20 cellular contexts compared by ENCODE assay signal in genomic region chr13:48081739-48082138, GRCh38. TPM values are rescaled to one million over a fixed set of nuclear protein-coding genes. Genes with fewer than 3 reads are reported as not detected.
DNase-seq lines count a peak whose midpoint lies in the region; ATAC-seq, FAIRE-seq and TF ChIP-seq lines count a peak whose summit lies in the region.
"Had no signal": no experiment of that assay in that cellular context is flagged by ENCODE, and none has a peak within 500 bp of the region (broad histone marks: within the 10 kb centered on the region; RNA-seq: fewer than 3 reads in every experiment).

No MANE protein-coding gene starts in this region.

- H3K4me3 ChIP-seq in HepG2 (replicated peaks in 1 of 3; ENCODE audit: insufficient read depth in 1 of 3, low read depth in 2 of 3, low read length in 3 of 3) (no peak overlapping the region), right lobe of liver (no peak overlapping the region), K562 (no peak overlapping the region), smooth muscle cell (no peak overlapping the region)
- H3K4me3 ChIP-seq: BLaER1, GM12878 had no signal

- TF ChIP-seq POLR2A in HepG2 (IDR thresholded peaks at IDR 0.05; ENCODE audit: insufficient read depth in 1 of 2, low read depth in 2 of 2, low read length in 2 of 2) (no peak), right lobe of liver (IDR thresholded peaks at IDR 0.05) (no peak), K562 (conservative IDR thresholded peaks at IDR 0.05) (no peak)

- no peaks in the 10 kb centered on the region for H3F3A ChIP-seq in smooth muscle cell (ENCODE audit: low read depth)

- H3K27me3 ChIP-seq in HepG2 (ENCODE audit: control insufficient read depth in 1 of 2, insufficient read depth in 2 of 2, low read length in 2 of 2): no peaks in the 10 kb centered on the region
- no peaks in the 10 kb centered on the region for H3K27me3 ChIP-seq in right lobe of liver
- H3K27me3 ChIP-seq in K562 (ENCODE audit: control insufficient read depth in 2 of 2, insufficient read depth in 2 of 2, low read length in 2 of 2): no peaks in the 10 kb centered on the region
- H3K27me3 ChIP-seq in smooth muscle cell (ENCODE audit: low read depth): no peaks in the 10 kb centered on the region
- H3K27me3 ChIP-seq: BE2C, BLaER1 had no signal

- H2AFZ ChIP-seq in HepG2 (ENCODE audit: low read length): no peak overlapping the region
- no peak overlapping the region for H2AFZ ChIP-seq in K562 (ENCODE audit: low read depth, low read length)
- H2AFZ ChIP-seq in smooth muscle cell (ENCODE audit: low read depth): no peak overlapping the region

- CTCF ChIA-PET in HepG2 (lab: Yijun Ruan, JAX; ENCODE audit: low intra/inter-chr PET ratio, low total read pairs) (no interaction called here), K562 (lab: Yijun Ruan, JAX; ENCODE audit: low intra/inter-chr PET ratio) (no interaction called here), GM10248 (lab: Yijun Ruan, JAX) (interaction anchor here (1.0 to 1.4 kb wide), 3 partner anchors 10 to 44 kb away, joined by 3 to 7 read pairs (median 4); partner anchors contain the start of gene NUDT15)

- no peak for TF ChIP-seq CTCF in HepG2 (CRISPR knock-in tag; IDR thresholded peaks at IDR 0.05)
- no peak for TF ChIP-seq CTCF in right lobe of liver (IDR thresholded peaks at IDR 0.05)
- no peak for TF ChIP-seq CTCF in K562 (IDR thresholded peaks at IDR 0.05 in 2 of 3, conservative IDR thresholded peaks at IDR 0.05 in 1 of 3; ENCODE audit: insufficient read depth in 2 of 3, low read depth in 1 of 3, low read length in 3 of 3)
- no peak for TF ChIP-seq CTCF in smooth muscle cell (IDR thresholded peaks at IDR 0.05; ENCODE audit: borderline replicate concordance, insufficient read depth, poor library complexity, severe bottlenecking)
- TF ChIP-seq CTCF in GM10248 (IDR thresholded peaks at IDR 0.05; ENCODE audit: control extremely low read depth, extremely low read depth, low read depth, missing control alignments): no peak

- BruUV-seq in HepG2 (replicated peaks; lab: Mats Ljungman, UMichigan) (no TSS peak), K562 (replicated peaks; lab: Mats Ljungman, UMichigan) (no TSS peak)

- in situ Hi-C loops in HepG2 (cut with HindIII; ENCODE audit: extremely low pct_ligation_motif_present, low pct_unique_long_range_greater_than_20kb) (no loop called here), K562 (cut with MboI) (no loop called here)

- no peak for TF ChIP-seq RAD21 in HepG2 (CRISPR knock-in tag; IDR thresholded peaks at IDR 0.05)
- TF ChIP-seq RAD21 in K562 (CRISPR knock-in tag; conservative IDR thresholded peaks at IDR 0.05 in 1 of 2, IDR thresholded peaks at IDR 0.05 in 1 of 2): no peak

- intact Hi-C loops in HepG2 (cut with micrococcal nuclease; ENCODE audit: unreplicated experiment) (no loop called here), right lobe of liver (cut with DNase I) (no loop called here), K562 (cut with micrococcal nuclease) (no loop called here)

- H3K79me2 ChIP-seq in HepG2 (ENCODE audit: insufficient read depth, low read length): peaks cover 3% of the 10 kb centered on the region
- H3K79me2 ChIP-seq in K562 (ENCODE audit: control insufficient read depth, insufficient read depth, low read length): peaks cover 6% of the 10 kb centered on the region; the same call in 1 of the 3 replicates
- H3K79me2 ChIP-seq in smooth muscle cell (ENCODE audit: low read depth): peaks cover 13% of the 10 kb centered on the region

- no peaks in the 10 kb centered on the region for H3K9me1 ChIP-seq in K562 (ENCODE audit: control insufficient read depth, insufficient read depth, low read length)

- no peak for ATAC-seq in HepG2
- no peak for ATAC-seq in right lobe of liver
- ATAC-seq in K562: no peak
- ATAC-seq: CD8-positive, alpha-beta T cell; GM12878 had no signal

- DNase-seq in HepG2 (ENCODE audit: low spot score) (no peak), right lobe of liver (no peak), K562 (ENCODE audit: extremely low read depth in 1 of 4, low spot score in 3 of 4) (no peak), smooth muscle cell (lab: John Stamatoyannopoulos, UW; ENCODE audit: unreplicated experiment) (no peak), GM10248 (ENCODE audit: extremely low spot score) (no peak)
- DNase-seq: ACHN; BE2C; C1 segment of cervical spinal cord; Caco-2; Calu3; CD4-positive, CD25-positive, alpha-beta regulatory T cell; CD8-positive, alpha-beta T cell; DMS79 treated with DMSO at 0.1 percent for 48 hours; GF-D8 had no signal

- peaks cover 5 to 66% of the 10 kb centered on the region in 2 experiments for H3K36me3 ChIP-seq in HepG2 (replicated peaks in 1 of 2; ENCODE audit: control insufficient read depth in 1 of 2, insufficient read depth in 2 of 2, low read length in 2 of 2)
- peaks cover 0 to 80% (median 22%) of the 10 kb centered on the region in 4 donors for H3K36me3 ChIP-seq in right lobe of liver
- H3K36me3 ChIP-seq in K562 (ENCODE audit: control insufficient read depth, insufficient read depth, low read length): peaks cover 76% of the 10 kb centered on the region
- H3K36me3 ChIP-seq in smooth muscle cell (ENCODE audit: low read depth): peaks cover 42% of the 10 kb centered on the region

- over 99% methylated on average over 4 of the region's 4 CpGs for WGBS in HepG2 (ENCODE audit: low lambda C conversion rate)
- WGBS in right lobe of liver (ENCODE audit: insufficient coverage, low coverage, low lambda C conversion rate, missing lambda C conversion rate): 94% methylated on average over 4 of the region's 4 CpGs
- 97% methylated on average over 4 of the region's 4 CpGs for WGBS in K562 (ENCODE audit: insufficient coverage, low coverage, missing lambda C conversion rate)
- 97% methylated on average over 4 of the region's 4 CpGs for WGBS in smooth muscle cell (ENCODE audit: low lambda C conversion rate)

- POLR2A ChIA-PET in HepG2 (lab: Yijun Ruan, JAX) (no interaction called here), K562 (lab: Yijun Ruan, JAX) (no interaction called here), GM10248 (lab: Yijun Ruan, JAX) (no interaction called here)

- FAIRE-seq in HepG2 (lab: Jason Lieb, UNC) (no peak), K562 (lab: Jason Lieb, UNC) (no peak)
- FAIRE-seq: G401.6, GM12878, GM12892, GM18507 had no signal

- H3K4me1 ChIP-seq in HepG2 (ENCODE audit: insufficient read depth, low read length) (no peaks in the 10 kb centered on the region), right lobe of liver (no peaks in the 10 kb centered on the region), K562 (replicated peaks in 1 of 2; ENCODE audit: control insufficient read depth in 2 of 2, insufficient read depth in 2 of 2, low read length in 2 of 2) (no peaks in the 10 kb centered on the region), smooth muscle cell (ENCODE audit: low read depth) (no peaks in the 10 kb centered on the region)
- H3K4me1 ChIP-seq: BE2C, Caco-2 had no signal

- no peak overlapping the region for H3K9ac ChIP-seq in HepG2 (ENCODE audit: insufficient read depth, low read depth, low read length)
- no peak overlapping the region for H3K9ac ChIP-seq in K562 (ENCODE audit: insufficient read depth in 1 of 2, low read depth in 2 of 2, low read length in 2 of 2)
- no peak overlapping the region for H3K9ac ChIP-seq in smooth muscle cell (ENCODE audit: low read depth)
- H3K9ac ChIP-seq: BLaER1 had no signal

- no peaks in the 10 kb centered on the region; the same call in 1 of the 2 replicates for H4K20me1 ChIP-seq in HepG2 (ENCODE audit: insufficient read depth, low read length)
- H4K20me1 ChIP-seq in K562 (replicated peaks; ENCODE audit: control insufficient read depth, insufficient read depth, low read length): no peaks in the 10 kb centered on the region
- H4K20me1 ChIP-seq in smooth muscle cell (ENCODE audit: low read depth): peaks cover 6% of the 10 kb centered on the region

- H3K27ac ChIP-seq in HepG2 (ENCODE audit: extremely low read length, insufficient read depth, low read length) (no peak overlapping the region), right lobe of liver (no peak overlapping the region), K562 (ENCODE audit: extremely low read depth, low read depth, low read length) (no peak overlapping the region), smooth muscle cell (ENCODE audit: low read depth) (no peak overlapping the region)
- H3K27ac ChIP-seq: 22Rv1, BLaER1 had no signal

- no peaks in the 10 kb centered on the region for H3K9me3 ChIP-seq in HepG2 (ENCODE audit: low read length)
- H3K9me3 ChIP-seq in right lobe of liver: no peaks in the 10 kb centered on the region
- no peaks in the 10 kb centered on the region for H3K9me3 ChIP-seq in K562 (replicated peaks; ENCODE audit: control insufficient read depth, insufficient read depth, low read depth, low read length)
- H3K9me3 ChIP-seq in smooth muscle cell (replicated peaks; ENCODE audit: low read depth): no peaks in the 10 kb centered on the region
- H3K9me3 ChIP-seq: BE2C, BLaER1 had no signal

- H3K4me2 ChIP-seq in HepG2 (ENCODE audit: low read depth, low read length) (no peak overlapping the region), K562 (ENCODE audit: insufficient read depth, low read length) (no peak overlapping the region), smooth muscle cell (no peak overlapping the region)
- H3K4me2 ChIP-seq: BLaER1 had no signal

- no peak for TF ChIP-seq EP300 in HepG2 (IDR thresholded peaks at IDR 0.05; ENCODE audit: low read depth in 2 of 2, low read length in 2 of 2)
- TF ChIP-seq EP300 in HepG2 (CRISPR knock-in tag; IDR thresholded peaks at IDR 0.05; ENCODE audit: borderline replicate concordance): no peak
- no peak for TF ChIP-seq EP300 in K562 (IDR thresholded peaks at IDR 0.05; ENCODE audit: low read length)

RNA-seq across cellular contexts. Expression of gene MED4, which starts 13.2 kb away (rescaled TPM):
- total RNA-seq in HepG2 (2016; rRNA removed; fragmentation: Illumina TruSeq; extraction: Trizol) (57.8 and 82.8 TPM in 2 replicates), right lobe of liver (10 to 100 TPM; 15.1 to 22.5 (median 20.7) TPM), K562 (2014; rRNA removed) (22.2 and 24.5 TPM in 2 replicates), K562 (2014; rRNA removed; fragmentation: Illumina TruSeq; extraction: Trizol) (35.7 and 45.1 TPM in 2 replicates), K562 (2015; rRNA removed; fragmentation: Illumina TruSeq; extraction: Trizol) (33.8 and 35.2 TPM in 2 replicates), K562 (2021) (29.9 and 34.1 TPM in 2 replicates), smooth muscle cell (42.8 and 47.7 TPM in 2 replicates)
- total RNA-seq in HepG2 (2016; cell fraction: cytosol; rRNA removed; fragmentation: Illumina TruSeq; extraction: Trizol; ENCODE audit: low read depth): 50.9 and 51.4 TPM in 2 replicates
- 62.2 and 83.7 TPM in 2 replicates for total RNA-seq in HepG2 (2016; cell fraction: insoluble cytoplasmic fraction; rRNA removed; fragmentation: Illumina TruSeq; extraction: Trizol)
- total RNA-seq in HepG2 (2016; cell fraction: membrane; rRNA removed; fragmentation: Illumina TruSeq; extraction: Trizol): 49.1 and 57.7 TPM in 2 replicates
- total RNA-seq in HepG2 (2016; cell fraction: nucleus; rRNA removed; fragmentation: Illumina TruSeq; extraction: Trizol): 28.0 and 33.7 TPM in 2 replicates
- polyA plus RNA-seq in HepG2 (2011; rRNA removed) (33.6 and 49.4 TPM in 2 replicates), K562 (2011; rRNA removed) (61.5 and 80.8 TPM in 2 replicates), K562 (2014; fragmentation: Illumina TruSeq; extraction: Trizol) (59.6 and 63.6 TPM in 2 replicates), K562 (2014; fragmentation: Nextera tagmentation; extraction: Ambion mirVana) (10 to 100 TPM; 73.5 to 87.3 TPM), K562 (2014; rRNA removed) (55.3 and 58.3 TPM in 2 replicates), smooth muscle cell (59.9 and 63.9 TPM in 2 replicates)
- 21.6 and 27.6 TPM in 2 replicates for polyA plus RNA-seq in HepG2 (2011; cell fraction: cytosol; rRNA removed)
- polyA plus RNA-seq in HepG2 (2011; cell fraction: nucleus; rRNA removed): 8.4 and 10.6 TPM in 2 replicates
- polyA plus RNA-seq in HepG2 (2012): 30.8 and 45.7 TPM in 2 replicates
- 27.1 and 27.6 TPM in 2 replicates for polyA plus RNA-seq in HepG2 (2016; cell fraction: cytosol; fragmentation: Illumina TruSeq; extraction: Trizol; ENCODE audit: low read depth)
- 122 and 132 TPM in 2 replicates for polyA plus RNA-seq in HepG2 (2016; cell fraction: insoluble cytoplasmic fraction; fragmentation: Illumina TruSeq; extraction: Trizol; ENCODE audit: low read depth)
- 34.6 and 41.1 TPM in 2 replicates for polyA plus RNA-seq in HepG2 (2016; cell fraction: membrane; fragmentation: Illumina TruSeq; extraction: Trizol; ENCODE audit: low read depth)
- polyA plus RNA-seq in HepG2 (2016; cell fraction: nucleus; fragmentation: Illumina TruSeq; extraction: Trizol; ENCODE audit: insufficient read depth, low read depth): 59.2 and 62.6 TPM in 2 replicates
- 17.9 and 19.3 TPM in 2 replicates for polyA minus RNA-seq in HepG2 (2011; rRNA and poly(A)+ RNA removed; ENCODE audit: low replicate concordance)
- polyA minus RNA-seq in HepG2 (2011; cell fraction: cytosol; rRNA and poly(A)+ RNA removed): 12.6 and 15.2 TPM in 2 replicates
- polyA minus RNA-seq in HepG2 (2011; cell fraction: nucleus; rRNA and poly(A)+ RNA removed): 21.5 and 24.7 TPM in 2 replicates
- 5.6 and 20.3 TPM in 2 replicates for total RNA-seq in K562 (2011; cell fraction: chromatin; rRNA removed; ENCODE audit: low replicate concordance)
- 5.7 and 7.8 TPM in 2 replicates for total RNA-seq in K562 (2011; cell fraction: nucleolus; rRNA removed)
- total RNA-seq in K562 (2011; cell fraction: nucleoplasm; rRNA removed): 10.4 and 21.2 TPM in 2 replicates
- 22.5 and 37.4 TPM in 2 replicates for polyA plus RNA-seq in K562 (2011; cell fraction: cytosol; rRNA removed)
- polyA plus RNA-seq in K562 (2011; cell fraction: nucleus; rRNA removed): 11.1 and 16.6 TPM in 2 replicates
- 25.7 and 37.5 TPM in 2 replicates for polyA plus RNA-seq in K562 (2012)
- 26.2 and 26.9 TPM in 2 replicates for polyA minus RNA-seq in K562 (2011; rRNA and poly(A)+ RNA removed)
- polyA minus RNA-seq in K562 (2011; cell fraction: cytosol; rRNA and poly(A)+ RNA removed): 11.5 and 20.2 TPM in 2 replicates
- polyA minus RNA-seq in K562 (2011; cell fraction: nucleus; rRNA and poly(A)+ RNA removed): 4.2 and 12.6 TPM in 2 replicates

RNA-seq across cellular contexts. Expression of gene NUDT15, which starts 44.2 kb away (rescaled TPM):
- 47.3 and 69.9 TPM in 2 replicates for total RNA-seq in HepG2 (2016; rRNA removed; fragmentation: Illumina TruSeq; extraction: Trizol)
- 7.1 and 7.9 TPM in 2 replicates for total RNA-seq in HepG2 (2016; cell fraction: cytosol; rRNA removed; fragmentation: Illumina TruSeq; extraction: Trizol; ENCODE audit: low read depth)
- 49.0 and 73.7 TPM in 2 replicates for total RNA-seq in HepG2 (2016; cell fraction: insoluble cytoplasmic fraction; rRNA removed; fragmentation: Illumina TruSeq; extraction: Trizol)
- 30.3 and 35.9 TPM in 2 replicates for total RNA-seq in HepG2 (2016; cell fraction: membrane; rRNA removed; fragmentation: Illumina TruSeq; extraction: Trizol)
- total RNA-seq in HepG2 (2016; cell fraction: nucleus; rRNA removed; fragmentation: Illumina TruSeq; extraction: Trizol): 15.9 and 17.8 TPM in 2 replicates
- polyA plus RNA-seq in HepG2 (2011; rRNA removed): 13.6 and 21.3 TPM in 2 replicates
- 11.3 and 13.1 TPM in 2 replicates for polyA plus RNA-seq in HepG2 (2011; cell fraction: cytosol; rRNA removed)
- 2.6 and 3.5 TPM in 2 replicates for polyA plus RNA-seq in HepG2 (2011; cell fraction: nucleus; rRNA removed)
- polyA plus RNA-seq in HepG2 (2012): 13.1 and 17.2 TPM in 2 replicates
- 8.9 and 9.5 TPM in 2 replicates for polyA plus RNA-seq in HepG2 (2016; cell fraction: cytosol; fragmentation: Illumina TruSeq; extraction: Trizol; ENCODE audit: low read depth)
- polyA plus RNA-seq in HepG2 (2016; cell fraction: insoluble cytoplasmic fraction; fragmentation: Illumina TruSeq; extraction: Trizol; ENCODE audit: low read depth): 75.0 and 88.7 TPM in 2 replicates
- 25.3 and 25.5 TPM in 2 replicates for polyA plus RNA-seq in HepG2 (2016; cell fraction: membrane; fragmentation: Illumina TruSeq; extraction: Trizol; ENCODE audit: low read depth)
- 26.7 and 30.6 TPM in 2 replicates for polyA plus RNA-seq in HepG2 (2016; cell fraction: nucleus; fragmentation: Illumina TruSeq; extraction: Trizol; ENCODE audit: insufficient read depth, low read depth)
- polyA minus RNA-seq in HepG2 (2011; rRNA and poly(A)+ RNA removed; ENCODE audit: low replicate concordance): 2.7 and 6.2 TPM in 2 replicates
- polyA minus RNA-seq in HepG2 (2011; cell fraction: cytosol; rRNA and poly(A)+ RNA removed): 5.0 and 6.7 TPM in 2 replicates
- 5.1 and 5.9 TPM in 2 replicates for polyA minus RNA-seq in HepG2 (2011; cell fraction: nucleus; rRNA and poly(A)+ RNA removed)
- 1 to 10 TPM; 5.1 to 7.6 (median 6.3) TPM for total RNA-seq in right lobe of liver
- 0.93 and 3.4 TPM in 2 replicates for total RNA-seq in K562 (2011; cell fraction: chromatin; rRNA removed; ENCODE audit: low replicate concordance)
- 1.7 and 2.1 TPM in 2 replicates for total RNA-seq in K562 (2011; cell fraction: nucleolus; rRNA removed)
- 3.4 and 6.3 TPM in 2 replicates for total RNA-seq in K562 (2011; cell fraction: nucleoplasm; rRNA removed)
- 14.2 and 14.6 TPM in 2 replicates for total RNA-seq in K562 (2014; rRNA removed)
- total RNA-seq in K562 (2014; rRNA removed; fragmentation: Illumina TruSeq; extraction: Trizol): 25.0 and 25.3 TPM in 2 replicates
- 24.8 and 26.9 TPM in 2 replicates for total RNA-seq in K562 (2015; rRNA removed; fragmentation: Illumina TruSeq; extraction: Trizol)
- total RNA-seq in K562 (2021): 14.4 and 15.6 TPM in 2 replicates
- 18.6 and 23.2 TPM in 2 replicates for polyA plus RNA-seq in K562 (2011; rRNA removed)
- polyA plus RNA-seq in K562 (2011; cell fraction: cytosol; rRNA removed): 7.6 and 16.8 TPM in 2 replicates
- 2.0 and 3.8 TPM in 2 replicates for polyA plus RNA-seq in K562 (2011; cell fraction: nucleus; rRNA removed)
- 15.4 and 17.3 TPM in 2 replicates for polyA plus RNA-seq in K562 (2012)
- polyA plus RNA-seq in K562 (2014; fragmentation: Illumina TruSeq; extraction: Trizol): 19.4 and 25.6 TPM in 2 replicates
- polyA plus RNA-seq in K562 (2014; fragmentation: Nextera tagmentation; extraction: Ambion mirVana): 10 to 100 TPM; 19.0 to 21.6 TPM
- 19.5 and 21.4 TPM in 2 replicates for polyA plus RNA-seq in K562 (2014; rRNA removed)
- polyA minus RNA-seq in K562 (2011; rRNA and poly(A)+ RNA removed): 5.7 and 6.7 TPM in 2 replicates
- polyA minus RNA-seq in K562 (2011; cell fraction: cytosol; rRNA and poly(A)+ RNA removed): 3.3 and 4.0 TPM in 2 replicates
- polyA minus RNA-seq in K562 (2011; cell fraction: nucleus; rRNA and poly(A)+ RNA removed): 0.94 and 2.3 TPM in 2 replicates
- total RNA-seq in smooth muscle cell: 6.9 and 7.6 TPM in 2 replicates
- 16.0 and 17.4 TPM in 2 replicates for polyA plus RNA-seq in smooth muscle cell

Comparison
In these comparisons a context has a peak if more than half of its experiments do, and no peak if none do; other contexts are left out.
1. Of the 241 proteins assayed by ChIP-seq in both HepG2 and K562: peak only in HepG2: none; only in K562: MAFG; in both: MAFF and MAFK; in neither: 238.